Comparison of ENCODE assay signal across 1 cellular context in genomic region chr6:135192256-135193174, GRCh38.
TF ChIP-seq lines count a peak whose summit lies in the region.

No MANE protein-coding gene starts in this region.

TF ChIP-seq in WTC11, 78 proteins besides CTCF, POLR2A, EP300 and RAD21 (continued from another document):
- TF ChIP-seq ZNF219 (CRISPR knock-in tag; IDR thresholded peaks at IDR 0.05; ENCODE audit: borderline replicate concordance) = no peak
- no peak for TF ChIP-seq ZNF671 (CRISPR knock-in tag; IDR thresholded peaks at IDR 0.05)
- TF ChIP-seq ZMAT4 (CRISPR knock-in tag; IDR thresholded peaks at IDR 0.05) = no peak
- TF ChIP-seq, protein P1, sequence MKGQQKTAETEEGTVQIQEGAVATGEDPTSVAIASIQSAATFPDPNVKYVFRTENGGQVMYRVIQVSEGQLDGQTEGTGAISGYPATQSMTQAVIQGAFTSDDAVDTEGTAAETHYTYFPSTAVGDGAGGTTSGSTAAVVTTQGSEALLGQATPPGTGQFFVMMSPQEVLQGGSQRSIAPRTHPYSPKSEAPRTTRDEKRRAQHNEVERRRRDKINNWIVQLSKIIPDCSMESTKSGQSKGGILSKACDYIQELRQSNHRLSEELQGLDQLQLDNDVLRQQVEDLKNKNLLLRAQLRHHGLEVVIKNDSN (CRISPR knock-in tag; IDR thresholded peaks at IDR 0.05) = no peak
- no peak for TF ChIP-seq ETV6 (CRISPR knock-in tag; IDR thresholded peaks at IDR 0.05)
- TF ChIP-seq CBFB (CRISPR knock-in tag; IDR thresholded peaks at IDR 0.05; ENCODE audit: low read depth) = no peak
- no peak for TF ChIP-seq IRF1 (CRISPR knock-in tag; IDR thresholded peaks at IDR 0.05)
- TF ChIP-seq TEAD4 (CRISPR knock-in tag; IDR thresholded peaks at IDR 0.05) = no peak
